11 cellular contexts compared by ENCODE assay signal in the genomic region with DNA sequence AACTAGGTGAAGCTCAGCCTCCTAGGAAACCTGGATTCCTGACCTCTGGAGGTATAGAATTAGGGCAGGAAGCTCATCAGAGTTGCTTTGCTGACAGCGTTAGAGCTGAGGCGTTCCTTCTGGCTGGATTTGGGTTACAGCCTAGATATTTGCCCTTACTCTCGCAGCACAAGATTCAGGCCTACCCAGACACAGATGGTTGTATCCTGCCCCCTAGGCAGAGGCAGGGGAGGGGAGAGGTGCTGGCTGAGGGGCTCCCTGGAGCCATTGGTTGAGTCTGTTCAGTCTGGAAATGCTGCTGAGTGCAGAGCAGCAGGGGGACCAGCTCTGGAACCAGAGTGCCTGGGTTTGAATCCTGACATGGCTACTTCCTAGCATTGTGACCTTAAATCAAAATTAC.
DNase-seq lines count a peak whose midpoint lies in the region; ATAC-seq and TF ChIP-seq lines count a peak whose summit lies in the region.
"Had no signal": no experiment of that assay in that cellular context is flagged by ENCODE, and none has a peak within 500 bp of the region (broad histone marks: within the 10 kb centered on the region; RNA-seq: fewer than 3 reads in every experiment).

No MANE protein-coding gene starts in this region.

- intact Hi-C loops in lower lobe of right lung (cut with DNase I) = no loop called here
- intact Hi-C loops in transverse colon (cut with DNase I; ENCODE audit: low total_unique reads) = no loop called here

- CTCF ChIA-PET in activated CD4-positive, alpha-beta T cell treated with anti-CD3 and anti-CD28 coated beads, Interleukin-2, amount 10 ng/mL, durations not matched to agents 7 days and 5 days (lab: Charles Lee) = interaction anchor here (1.6 kb wide), 1 partner anchor 22 kb away, joined by 3 read pairs; no protein-coding TSS in a partner anchor

- H3K27me3 ChIP-seq in lower lobe of right lung (ENCODE audit: low read depth) (no peaks in the 10 kb centered on the region), transverse colon (no peaks in the 10 kb centered on the region)

- H3K27ac Mint-ChIP-seq in activated CD4-positive, alpha-beta T cell treated with anti-CD3 and anti-CD28 coated beads, Interleukin-2, amount 10 ng/mL, durations not matched to agents 7 days and 5 days = peak overlapping the region; percentile 91
- peak overlapping the region in 4 of 5 experiments; percentile 55 to 81 (median 73) for H3K27ac Mint-ChIP-seq in brain

- peak; percentile 3 to 20 for ATAC-seq in lower lobe of right lung

- H3K9me3 Mint-ChIP-seq in activated CD4-positive, alpha-beta T cell treated with anti-CD3 and anti-CD28 coated beads, Interleukin-2, amount 10 ng/mL, durations not matched to agents 7 days and 5 days = no peaks in the 10 kb centered on the region
- H3K9me3 Mint-ChIP-seq in brain = no peaks in the 10 kb centered on the region
- H3K9me3 Mint-ChIP-seq: naive B cell had no signal

- in situ Hi-C loops in transverse colon (cut with MboI; ENCODE audit: low pct_ligation_motif_present in 1 of 4, low pct_unique_long_range_greater_than_20kb in 1 of 4, low sequenced_read_pairs in 3 of 4) = no loop called here

- 30% methylated on average over 3 of the region's 3 CpGs; no CpG with 5 or more reads in 1 of the 2 donors for WGBS in transverse colon (ENCODE audit: low coverage in 1 of 2), 2 donors

- H3K27ac ChIP-seq in lower lobe of right lung (peak overlapping the region; percentile 68), transverse colon (peak overlapping the region; percentile 77 to 84 (median 80))

- H3K36me3 Mint-ChIP-seq in activated CD4-positive, alpha-beta T cell treated with anti-CD3 and anti-CD28 coated beads, Interleukin-2, amount 10 ng/mL, durations not matched to agents 7 days and 5 days (ENCODE audit: low read depth) = peaks cover 10% of the 10 kb centered on the region
- no peaks in the 10 kb centered on the region for H3K36me3 Mint-ChIP-seq in brain
- H3K36me3 Mint-ChIP-seq: naive B cell had no signal

- no peak for TF ChIP-seq POLR2A in transverse colon (IDR thresholded peaks at IDR 0.05)

- DNase-seq in activated CD4-positive, alpha-beta T cell treated with anti-CD3 and anti-CD28 coated beads, Interleukin-2, amount 10 ng/mL, durations not matched to agents 7 days and 5 days = no peak
- DNase-seq in activated CD4-positive, alpha-beta T cell treated with anti-CD3 and anti-CD28 coated beads for 1 hour = no peak
- DNase-seq in lower lobe of right lung (no peak), transverse colon (no peak), NCI-H146 treated with DMSO at 0.1 percent for 48 hours (lab: John Stamatoyannopoulos, UW; ENCODE audit: unreplicated experiment) (no peak), NCI-H1417 (lab: John Stamatoyannopoulos, UW) (no peak), GF-D8 (lab: John Stamatoyannopoulos, UW) (no peak)
- DNase-seq: naive B cell; NCI-H2227 treated with DMSO at 0.1 percent for 48 hours; stimulated activated CD4-positive, alpha-beta T cell treated with anti-CD3 and anti-CD28 coated beads, Interleukin-4, amount 100 ng/mL, for 1 hour had no signal

- H3K9me3 ChIP-seq in lower lobe of right lung = no peaks in the 10 kb centered on the region
- H3K9me3 ChIP-seq in transverse colon = no peaks in the 10 kb centered on the region

- POLR2A ChIA-PET in activated CD4-positive, alpha-beta T cell treated with anti-CD3 and anti-CD28 coated beads, Interleukin-2, amount 10 ng/mL, durations not matched to agents 7 days and 5 days (lab: Charles Lee) = no interaction called here

- H3K4me3 Mint-ChIP-seq in activated CD4-positive, alpha-beta T cell treated with anti-CD3 and anti-CD28 coated beads, Interleukin-2, amount 10 ng/mL, durations not matched to agents 7 days and 5 days = no peak overlapping the region
- H3K4me3 Mint-ChIP-seq in brain = no peak overlapping the region

- no peak for TF ChIP-seq EP300 in transverse colon (IDR thresholded peaks at IDR 0.05; ENCODE audit: low read depth)

- H3K36me3 ChIP-seq in lower lobe of right lung (no peaks in the 10 kb centered on the region), transverse colon (no peaks in the 10 kb centered on the region)

- H3K4me3 ChIP-seq in lower lobe of right lung (no peak overlapping the region), transverse colon (no peak overlapping the region)

- H3K4me1 ChIP-seq in lower lobe of right lung (peaks cover 61% of the 10 kb centered on the region), transverse colon (peaks cover 35 to 53% (median 42%) of the 10 kb centered on the region in 4 donors)

- TF ChIP-seq CTCF in brain (conservative IDR thresholded peaks at IDR 0.05) (no peak), lower lobe of right lung (IDR thresholded peaks at IDR 0.05) (no peak), transverse colon (IDR thresholded peaks at IDR 0.05) (no peak)

- H3K4me1 Mint-ChIP-seq in activated CD4-positive, alpha-beta T cell treated with anti-CD3 and anti-CD28 coated beads, Interleukin-2, amount 10 ng/mL, durations not matched to agents 7 days and 5 days = peaks cover 80% of the 10 kb centered on the region
- peaks cover 69% of the 10 kb centered on the region for H3K4me1 Mint-ChIP-seq in brain

- H3K27me3 Mint-ChIP-seq in activated CD4-positive, alpha-beta T cell treated with anti-CD3 and anti-CD28 coated beads, Interleukin-2, amount 10 ng/mL, durations not matched to agents 7 days and 5 days = no peaks in the 10 kb centered on the region
- no peaks in the 10 kb centered on the region for H3K27me3 Mint-ChIP-seq in brain
- H3K27me3 Mint-ChIP-seq: naive B cell had no signal
